ENCODE assay signal across 1 cellular context in genomic region chr6:98832282-98833100, GRCh38.
TF ChIP-seq lines count a peak whose summit lies in the region.

No MANE protein-coding gene starts in this region.

TF ChIP-seq in SK-N-SH, 30 proteins besides CTCF, POLR2A, EP300 and RAD21 (continued from another document):
- TF ChIP-seq, protein P1, sequence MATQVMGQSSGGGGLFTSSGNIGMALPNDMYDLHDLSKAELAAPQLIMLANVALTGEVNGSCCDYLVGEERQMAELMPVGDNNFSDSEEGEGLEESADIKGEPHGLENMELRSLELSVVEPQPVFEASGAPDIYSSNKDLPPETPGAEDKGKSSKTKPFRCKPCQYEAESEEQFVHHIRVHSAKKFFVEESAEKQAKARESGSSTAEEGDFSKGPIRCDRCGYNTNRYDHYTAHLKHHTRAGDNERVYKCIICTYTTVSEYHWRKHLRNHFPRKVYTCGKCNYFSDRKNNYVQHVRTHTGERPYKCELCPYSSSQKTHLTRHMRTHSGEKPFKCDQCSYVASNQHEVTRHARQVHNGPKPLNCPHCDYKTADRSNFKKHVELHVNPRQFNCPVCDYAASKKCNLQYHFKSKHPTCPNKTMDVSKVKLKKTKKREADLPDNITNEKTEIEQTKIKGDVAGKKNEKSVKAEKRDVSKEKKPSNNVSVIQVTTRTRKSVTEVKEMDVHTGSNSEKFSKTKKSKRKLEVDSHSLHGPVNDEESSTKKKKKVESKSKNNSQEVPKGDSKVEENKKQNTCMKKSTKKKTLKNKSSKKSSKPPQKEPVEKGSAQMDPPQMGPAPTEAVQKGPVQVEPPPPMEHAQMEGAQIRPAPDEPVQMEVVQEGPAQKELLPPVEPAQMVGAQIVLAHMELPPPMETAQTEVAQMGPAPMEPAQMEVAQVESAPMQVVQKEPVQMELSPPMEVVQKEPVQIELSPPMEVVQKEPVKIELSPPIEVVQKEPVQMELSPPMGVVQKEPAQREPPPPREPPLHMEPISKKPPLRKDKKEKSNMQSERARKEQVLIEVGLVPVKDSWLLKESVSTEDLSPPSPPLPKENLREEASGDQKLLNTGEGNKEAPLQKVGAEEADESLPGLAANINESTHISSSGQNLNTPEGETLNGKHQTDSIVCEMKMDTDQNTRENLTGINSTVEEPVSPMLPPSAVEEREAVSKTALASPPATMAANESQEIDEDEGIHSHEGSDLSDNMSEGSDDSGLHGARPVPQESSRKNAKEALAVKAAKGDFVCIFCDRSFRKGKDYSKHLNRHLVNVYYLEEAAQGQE (IDR thresholded peaks at IDR 0.05; ENCODE audit: low read depth, low read length) = no peak
